Comparison of ENCODE assay signal across 13 cellular contexts in genomic region chr10:4391683-4392082, GRCh38.
DNase-seq lines count a peak whose midpoint lies in the region; ATAC-seq, FAIRE-seq and TF ChIP-seq lines count a peak whose summit lies in the region.
"Had no signal": no experiment of that assay in that cellular context is flagged by ENCODE, and none has a peak within 500 bp of the region (broad histone marks: within the 10 kb centered on the region; RNA-seq: fewer than 3 reads in every experiment).

No MANE protein-coding gene starts in this region.

- BruUV-seq in Calu3 (replicated peaks; lab: Mats Ljungman, UMichigan) = no TSS peak

- no peaks in the 10 kb centered on the region for H3K27me3 ChIP-seq in bronchial epithelial cell (ENCODE audit: control insufficient read depth, insufficient read depth, low read length)
- H3K27me3 ChIP-seq: uterus had no signal

- H3K36me3 Mint-ChIP-seq in Calu3 (ENCODE audit: insufficient read depth, unreplicated experiment) = no peaks in the 10 kb centered on the region
- H3K36me3 Mint-ChIP-seq in HFFc6 (ENCODE audit: low read depth) = no peaks in the 10 kb centered on the region
- H3K36me3 Mint-ChIP-seq: activated naive CD8-positive, alpha-beta T cell treated with anti-CD3 and anti-CD28 coated beads, Interleukin-2, amount 10 ng/mL, durations not matched to agents 7 days and 5 days had no signal

- FAIRE-seq in bronchial epithelial cell (lab: Jason Lieb, UNC) = peak; percentile 62

- H3K27ac Mint-ChIP-seq in Calu3 (ENCODE audit: unreplicated experiment) (no peak overlapping the region), HFFc6 (no peak overlapping the region)
- H3K27ac Mint-ChIP-seq: activated CD4-positive, alpha-beta T cell treated with anti-CD3 and anti-CD28 coated beads for 36 hours; activated naive CD8-positive, alpha-beta T cell treated with anti-CD3 and anti-CD28 coated beads, Interleukin-2, amount 10 ng/mL, durations not matched to agents 7 days and 5 days had no signal

- no peaks in the 10 kb centered on the region for H3K9me3 Mint-ChIP-seq in Calu3 (ENCODE audit: low read depth, unreplicated experiment)
- H3K9me3 Mint-ChIP-seq in HFFc6 = no peaks in the 10 kb centered on the region
- H3K9me3 Mint-ChIP-seq: activated naive CD8-positive, alpha-beta T cell treated with anti-CD3 and anti-CD28 coated beads, Interleukin-2, amount 10 ng/mL, durations not matched to agents 7 days and 5 days had no signal

- H3K36me3 ChIP-seq in bronchial epithelial cell (ENCODE audit: control insufficient read depth, insufficient read depth, low read length) = no peaks in the 10 kb centered on the region
- H3K36me3 ChIP-seq: uterus had no signal

- H3K27me3 Mint-ChIP-seq in Calu3 (ENCODE audit: unreplicated experiment) (no peaks in the 10 kb centered on the region), HFFc6 (ENCODE audit: insufficient read depth) (no peaks in the 10 kb centered on the region; the same call in 1 of the 2 replicates)
- H3K27me3 Mint-ChIP-seq: activated CD4-positive, alpha-beta T cell treated with anti-CD3 and anti-CD28 coated beads for 36 hours had no signal

- TF ChIP-seq CTCF in Calu3 (IDR thresholded peaks at IDR 0.05; ENCODE audit: unreplicated experiment) (no peak), HFFc6 (IDR thresholded peaks at IDR 0.05) (peak; percentile 52; the same call in 1 of the 2 replicates), bronchial epithelial cell (IDR thresholded peaks at IDR 0.05; ENCODE audit: insufficient read depth, low read length, severe bottlenecking) (no peak)

- H3K4me3 Mint-ChIP-seq in Calu3 (ENCODE audit: low read depth, unreplicated experiment) (no peak overlapping the region), HFFc6 (no peak overlapping the region)
- H3K4me3 Mint-ChIP-seq: activated CD4-positive, alpha-beta T cell treated with anti-CD3 and anti-CD28 coated beads for 36 hours; activated naive CD8-positive, alpha-beta T cell treated with anti-CD3 and anti-CD28 coated beads, Interleukin-2, amount 10 ng/mL, durations not matched to agents 7 days and 5 days had no signal

- DNase-seq in Calu3 = peak; percentile 46
- DNase-seq in HFFc6 = no peak
- DNase-seq in bronchial epithelial cell (ENCODE audit: low read depth) = peak; percentile 7
- peak; percentile 49 to 66 for DNase-seq in lung microvascular endothelial cell (ENCODE audit: low read depth in 2 of 2)
- no peak for DNase-seq in NAMALWA (ENCODE audit: low spot score)
- no peak for DNase-seq in G401 (ENCODE audit: low spot score)
- DNase-seq: activated CD4-positive, alpha-beta T cell treated with anti-CD3 and anti-CD28 coated beads for 36 hours; activated naive CD8-positive, alpha-beta T cell treated with anti-CD3 and anti-CD28 coated beads, Interleukin-2, amount 10 ng/mL, durations not matched to agents 7 days and 5 days; stimulated activated naive CD4-positive, alpha-beta T cell treated with Interleukin-2 at 50 U/mL for 16 hours; T-helper 2 cell; uterus had no signal

- no peak overlapping the region for H3K4me3 ChIP-seq in bronchial epithelial cell (ENCODE audit: low read depth, low read length)
- H3K4me3 ChIP-seq: uterus had no signal

- intact Hi-C loops in Calu3 (cut with micrococcal nuclease; ENCODE audit: unreplicated experiment) = loop anchor here (5.0 to 10.0 kb wide), 2 partner anchors 266 to 373 kb away; no protein-coding TSS in a partner anchor

- ATAC-seq in HG03521 (IDR thresholded peaks at IDR 0.05; ENCODE audit: unreplicated experiment) = no peak
- ATAC-seq: activated CD4-positive, alpha-beta T cell treated with anti-CD3 and anti-CD28 coated beads for 36 hours; esophagus mucosa had no signal

- in situ Hi-C loops in G401 (cut with HindIII; ENCODE audit: low sequenced_read_pairs) = no loop called here

- H3K4me1 Mint-ChIP-seq in Calu3 (ENCODE audit: low read depth, unreplicated experiment) (peaks cover 7% of the 10 kb centered on the region), HFFc6 (ENCODE audit: low read depth) (peaks cover 27% of the 10 kb centered on the region)
- H3K4me1 Mint-ChIP-seq: activated CD4-positive, alpha-beta T cell treated with anti-CD3 and anti-CD28 coated beads for 36 hours; activated naive CD8-positive, alpha-beta T cell treated with anti-CD3 and anti-CD28 coated beads, Interleukin-2, amount 10 ng/mL, durations not matched to agents 7 days and 5 days had no signal

- CTCF ChIA-PET in Calu3 (lab: Charles Lee) = no interaction called here

Comparison
In these comparisons a context has a peak if more than half of its experiments do, and no peak if none do; other contexts are left out.
1. DNase-seq: peak in Calu3 (single experiment), bronchial epithelial cell (single experiment) and lung microvascular endothelial cell (2 of 2); none in HFFc6 (single experiment), NAMALWA (single experiment) and G401 (single experiment).